2 cellular contexts compared by ENCODE assay signal in genomic region chr9:136907011-136907914, GRCh38.
A peak's percentile ranks its signal among the peaks of the same experiment; 100 is the strongest.
TF ChIP-seq lines count a peak whose summit lies in the region.

No MANE protein-coding gene starts in this region.

TF ChIP-seq in HEK293, 187 proteins besides CTCF, POLR2A, EP300 and RAD21:
- TF ChIP-seq ZNF169 (tag by site-specific recombination; IDR thresholded peaks at IDR 0.05), result peak; percentile 2; the same call in 1 of the 2 replicates
- no peak for TF ChIP-seq ZSCAN16 (tag by site-specific recombination; IDR thresholded peaks at IDR 0.05)

TF ChIP-seq in K562, 482 proteins besides CTCF, POLR2A, EP300 and RAD21:
- TF ChIP-seq POLR2G (IDR thresholded peaks at IDR 0.05; ENCODE audit: low read depth, low read length), result peak; percentile 52
- no peak for TF ChIP-seq ZBTB5 (IDR thresholded peaks at IDR 0.05)
- TF ChIP-seq RBFOX2 (IDR thresholded peaks at IDR 0.05; ENCODE audit: low read depth, low read length), result peak; percentile 9; the same call in 1 of the 2 replicates
